In genomic region chr1:51729824-51730284, GRCh38 we compare ENCODE assay signal across 7 cellular contexts.
DNase-seq lines count a peak whose midpoint lies in the region; ATAC-seq and TF ChIP-seq lines count a peak whose summit lies in the region.

No MANE protein-coding gene starts in this region.

- peak overlapping the region; percentile 34 for H2AFZ ChIP-seq in GM23338

- peaks cover 35% of the 10 kb centered on the region for H3K4me1 ChIP-seq in GM23338 (ENCODE audit: insufficient read depth)
- peaks cover 17% of the 10 kb centered on the region for H3K4me1 ChIP-seq in thymus (ENCODE audit: control insufficient read depth, insufficient read depth, low read length)

- H4K20me1 ChIP-seq in GM23338 (replicated peaks; ENCODE audit: insufficient read depth), result no peaks in the 10 kb centered on the region

- no peak for TF ChIP-seq CTCF in GM23338 (conservative IDR thresholded peaks at IDR 0.05; ENCODE audit: low read depth in 2 of 2)
- TF ChIP-seq CTCF in brain microvascular endothelial cell (IDR thresholded peaks at IDR 0.05; ENCODE audit: low read depth, low read length, missing control alignments), result peak; percentile 10

- H3K9me3 ChIP-seq in MG63 (no peaks in the 10 kb centered on the region), thymus (ENCODE audit: control insufficient read depth) (no peaks in the 10 kb centered on the region)

- no peaks in the 10 kb centered on the region for H3K9me3 Mint-ChIP-seq in GM23338

- H3K79me2 ChIP-seq in GM23338 (replicated peaks; ENCODE audit: insufficient read depth), result peaks cover 50% of the 10 kb centered on the region

- no peaks in the 10 kb centered on the region for H3K27me3 ChIP-seq in GM23338 (ENCODE audit: insufficient read depth)
- H3K27me3 ChIP-seq in MG63, result no peaks in the 10 kb centered on the region
- H3K27me3 ChIP-seq in brain microvascular endothelial cell (replicated peaks), result no peaks in the 10 kb centered on the region
- H3K27me3 ChIP-seq in thymus (ENCODE audit: control insufficient read depth, insufficient read depth), result no peaks in the 10 kb centered on the region

- H3K27ac ChIP-seq in GM23338 (ENCODE audit: low read depth) (no peak overlapping the region), brain microvascular endothelial cell (peak overlapping the region; percentile 63), thymus (ENCODE audit: low read depth) (peak overlapping the region; percentile 83)

- in situ Hi-C loops in brain microvascular endothelial cell (cut with HindIII; ENCODE audit: low pct_ligation_motif_present, low sequenced_read_pairs), result no loop called here

- no peaks in the 10 kb centered on the region for H3K36me3 ChIP-seq in GM23338 (ENCODE audit: insufficient read depth)
- H3K36me3 ChIP-seq in MG63, result no peaks in the 10 kb centered on the region
- H3K36me3 ChIP-seq in brain microvascular endothelial cell (replicated peaks), result no peaks in the 10 kb centered on the region
- no peaks in the 10 kb centered on the region for H3K36me3 ChIP-seq in thymus (ENCODE audit: control insufficient read depth, insufficient read depth)

- peak overlapping the region; percentile 91 for H3K4me2 ChIP-seq in GM23338

- peaks cover 36% of the 10 kb centered on the region for H3K4me1 Mint-ChIP-seq in GM23338

- H3K27ac Mint-ChIP-seq in GM23338, result peak overlapping the region; percentile 61; the same call in 1 of the 2 replicates

- no peak for DNase-seq in GM23338 (ENCODE audit: low spot score)
- DNase-seq in MG63, result peak; percentile 44
- DNase-seq in brain microvascular endothelial cell, result no peak
- DNase-seq in left kidney (ENCODE audit: low read depth, low spot score), result peak; percentile 76
- DNase-seq in occipital lobe (lab: John Stamatoyannopoulos, UW), result no peak

- peak; percentile 25 for ATAC-seq in GM18502 (IDR thresholded peaks at IDR 0.05; ENCODE audit: poor library complexity, unreplicated experiment)
- peak; percentile 59 for ATAC-seq in GM23338

- H3K27me3 Mint-ChIP-seq in GM23338 (ENCODE audit: insufficient read depth, low read depth, poor library complexity), result peaks cover 5% of the 10 kb centered on the region

- no peaks in the 10 kb centered on the region for H3F3A ChIP-seq in GM23338 (replicated peaks; ENCODE audit: low read depth)

- H3K4me3 ChIP-seq in GM23338, result peak overlapping the region; percentile 75
- H3K4me3 ChIP-seq in MG63, result peak overlapping the region; percentile 54
- H3K4me3 ChIP-seq in brain microvascular endothelial cell (ENCODE audit: low read depth, low read length), result peak overlapping the region; percentile 78
- peak overlapping the region; percentile 78 for H3K4me3 ChIP-seq in thymus (ENCODE audit: low read length)

- peak overlapping the region; percentile 80 for H3K4me3 Mint-ChIP-seq in GM23338

- under 1% methylated on average over 28 of the region's 28 CpGs for WGBS in thymus

- no peaks in the 10 kb centered on the region for H3K36me3 Mint-ChIP-seq in GM23338 (ENCODE audit: low read depth)

- no peaks in the 10 kb centered on the region for H3K9me2 ChIP-seq in GM23338 (ENCODE audit: insufficient read depth)

TF ChIP-seq in GM23338, 12 proteins besides CTCF, POLR2A, EP300 and RAD21:
- TF ChIP-seq STAT1 (IDR thresholded peaks at IDR 0.05; ENCODE audit: unreplicated experiment) (no peak), ZNF331 (CRISPR knock-in tag; IDR thresholded peaks at IDR 0.05; ENCODE audit: low read depth) (no peak), POLR2AphosphoS5 (IDR thresholded peaks at IDR 0.05; ENCODE audit: low read depth) (peak; percentile 60), NANOG (IDR thresholded peaks at IDR 0.05; ENCODE audit: borderline replicate concordance) (no peak)
TF ChIP-seq in GM23338: peak in this region for 1.

Comparison
In these comparisons a context has a peak if more than half of its experiments do, and no peak if none do; other contexts are left out.
1. DNase-seq: peak in MG63 (single experiment) and left kidney (single experiment); none in GM23338 (single experiment), brain microvascular endothelial cell (single experiment) and occipital lobe (single experiment).
2. Peak in every context shown above with its lines, with median percentiles within 50 percentile points of each other: H3K4me3 ChIP-seq.